Comparison of ENCODE assay signal across 8 cellular contexts in the genomic region with DNA sequence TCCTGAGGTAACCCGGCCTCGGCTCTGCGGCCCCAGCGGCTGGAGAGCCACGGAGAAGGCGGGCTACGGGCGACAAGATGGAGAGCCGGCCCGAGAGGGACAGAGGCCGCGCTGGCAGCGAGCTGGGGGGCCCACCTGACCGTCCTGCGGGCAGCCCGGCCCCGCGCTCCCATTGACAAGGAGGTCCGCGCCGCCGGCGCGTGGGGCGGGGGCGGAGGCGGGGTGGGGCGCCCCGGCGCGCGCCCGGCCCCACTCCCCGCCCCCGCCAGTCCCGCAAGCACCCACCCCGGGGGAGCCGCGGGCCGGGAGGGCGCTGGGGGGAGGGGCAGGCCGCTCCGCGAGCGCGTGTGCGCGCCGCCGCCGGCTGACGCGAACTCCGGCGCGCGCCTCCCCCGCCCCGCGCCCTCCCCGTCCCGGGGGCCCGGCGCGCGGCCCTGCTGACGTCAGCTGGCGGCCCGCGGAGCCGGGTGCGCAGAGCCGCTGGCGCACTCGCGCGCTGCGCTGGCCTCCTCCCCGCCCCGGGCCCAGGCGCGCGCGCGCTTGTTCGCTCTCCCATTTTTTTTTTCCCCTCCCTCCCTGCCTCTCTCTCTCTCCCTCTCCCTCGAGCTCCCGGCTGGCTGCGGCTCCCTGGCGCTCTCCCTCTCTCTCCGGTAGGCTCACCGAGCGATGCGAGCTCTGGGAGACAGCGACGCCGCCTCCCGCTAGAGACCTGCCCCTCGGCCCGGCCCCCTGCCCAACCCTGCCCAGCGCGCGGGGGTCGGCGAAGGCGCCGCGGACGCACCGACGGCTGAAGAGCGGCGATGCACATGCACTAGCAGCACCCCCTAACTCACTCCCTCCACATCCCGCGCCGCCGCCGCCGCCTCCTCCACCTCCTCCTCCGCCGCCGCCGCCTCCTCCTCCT. TPM values are rescaled to one million over a fixed set of nuclear protein-coding genes. Genes with fewer than 3 reads are reported as not detected.
DNase-seq lines count a peak whose midpoint lies in the region; ATAC-seq, FAIRE-seq and TF ChIP-seq lines count a peak whose summit lies in the region.

A gene (plus strand): TSS at position 587 of the 904 bp plus-strand sequence. CDS start 747 bp downstream, outside the sequence.

- peak within 1 kb of the TSS; percentile 60; the same call in 1 of the 2 replicates for H2BK12ac ChIP-seq in H1 (ENCODE audit: low read depth, low read length)

- no peak for TF ChIP-seq POLR2A in H1 (IDR thresholded peaks at IDR 0.05; ENCODE audit: control extremely low read depth in 1 of 2, low read depth in 2 of 2, low read length in 2 of 2)

- H3K23ac ChIP-seq in H1 (ENCODE audit: insufficient read length): no peak within 1 kb of the TSS

- H3K36me3 ChIP-seq in H1 (ENCODE audit: control insufficient read depth in 2 of 4, insufficient read depth in 4 of 4, low read length in 3 of 4): no peaks in the 10 kb centered on the region

- H2BK120ac ChIP-seq in H1 (replicated peaks; ENCODE audit: low read depth, low read length): no peak within 1 kb of the TSS

- H2BK5ac ChIP-seq in H1 (ENCODE audit: low read depth, low read length): peak within 1 kb of the TSS; percentile 52; the same call in 1 of the 2 replicates

- no peak within 1 kb of the TSS for H3K14ac ChIP-seq in H1 (ENCODE audit: insufficient read length)

- peak within 1 kb of the TSS; percentile 81 for H4K8ac ChIP-seq in H1 (ENCODE audit: extremely low read depth, insufficient read depth, low read length)

- H3K9me3 ChIP-seq in H1 (ENCODE audit: insufficient read depth in 2 of 2, low read depth in 1 of 2, low read length in 1 of 2): no peaks in the 10 kb centered on the region

- CTCF ChIA-PET in H1 (lab: Charles Lee; ENCODE audit: partially characterized antibody): interaction anchor here (0.8 to 1.4 kb wide), 3 partner anchors 90 to 127 kb away, joined by 3 to 6 read pairs (median 4); no protein-coding TSS in a partner anchor

- POLR2A ChIA-PET in H1 (lab: Charles Lee; ENCODE audit: partially characterized antibody): interaction anchor here (0.6 to 1.9 kb wide), 7 partner anchors 12 to 694 kb away, joined by 3 to 4 read pairs (median 4); no protein-coding TSS in a partner anchor

- TF ChIP-seq EP300 in H1 (IDR thresholded peaks at IDR 0.05; ENCODE audit: borderline replicate concordance in 1 of 2, low read depth in 2 of 2, low read length in 2 of 2): no peak; a peak in 1 of 3 replicates

- H4K20me1 ChIP-seq in H1 (replicated peaks in 1 of 2; ENCODE audit: control insufficient read depth in 1 of 2, insufficient read depth in 2 of 2, low read length in 2 of 2): peaks cover 4 to 8% of the 10 kb centered on the region in 2 experiments

- TF ChIP-seq RAD21 in H1 (IDR thresholded peaks at IDR 0.05 in 1 of 2, conservative IDR thresholded peaks at IDR 0.05 in 1 of 2; ENCODE audit: low read depth in 2 of 2, low read length in 2 of 2): no peak

- H3K18ac ChIP-seq in H1 (ENCODE audit: extremely low read depth, low read length): peak within 1 kb of the TSS; percentile 48; the same call in 1 of the 2 replicates

- peak within 1 kb of the TSS; percentile 69 to 92 (median 80) for H3K4me3 ChIP-seq in H1 (ENCODE audit: extremely low read depth in 1 of 4, insufficient read depth in 2 of 4, low read depth in 3 of 4, low read length in 4 of 4)

- H3K23me2 ChIP-seq in H1 (ENCODE audit: low read depth, low read length): peaks cover 17% of the 10 kb centered on the region; the same call in 1 of the 2 replicates

- TF ChIP-seq CTCF in H1 (IDR thresholded peaks at IDR 0.05; ENCODE audit: control extremely low read depth in 1 of 3, insufficient read depth in 1 of 3, low read depth in 1 of 3, low read length in 3 of 3): no peak

- H3K79me1 ChIP-seq in H1 (ENCODE audit: low read depth, low read length): peaks cover 5% of the 10 kb centered on the region; the same call in 1 of the 2 replicates

- peak within 1 kb of the TSS; percentile 90 for H4K5ac ChIP-seq in H1 (ENCODE audit: insufficient read length, low read depth, low read length)

- peak within 1 kb of the TSS; percentile 15 to 56 (median 42); a peak in 5 of 7 replicates for H3K9ac ChIP-seq in H1 (replicated peaks in 1 of 4; ENCODE audit: extremely low read depth in 1 of 4, low read depth in 3 of 4, low read length in 3 of 4)

- peaks cover 0 to 31% (median 17%) of the 10 kb centered on the region in 4 experiments; a peak in 6 of 7 replicates for H3K27me3 ChIP-seq in H1 (replicated peaks in 1 of 4; ENCODE audit: control insufficient read depth in 3 of 4, extremely low read depth in 1 of 4, insufficient read depth in 3 of 4, low read length in 3 of 4)

- no peak within 1 kb of the TSS for H3K4ac ChIP-seq in H1 (replicated peaks; ENCODE audit: insufficient read length, low read depth, low read length)

- H3K4me2 ChIP-seq in H1 (ENCODE audit: insufficient read depth in 1 of 2, low read depth in 2 of 2, low read length in 2 of 2): peak within 1 kb of the TSS; percentile 87 to 94

- FAIRE-seq in H1 (lab: Jason Lieb, UNC): no peak

- H2AFZ ChIP-seq in H1 (ENCODE audit: low read length): peak within 1 kb of the TSS; percentile 8; the same call in 1 of the 2 replicates

- peak within 1 kb of the TSS; percentile 48 for H3K56ac ChIP-seq in H1 (replicated peaks; ENCODE audit: insufficient read length, low read depth, low read length)

- ATAC-seq in GM19455 (IDR thresholded peaks at IDR 0.05; ENCODE audit: unreplicated experiment): peak; percentile 58

- peaks cover 0 to 21% of the 10 kb centered on the region in 2 experiments; a peak in 2 of 4 replicates for H3K79me2 ChIP-seq in H1 (ENCODE audit: control insufficient read depth in 1 of 2, insufficient read depth in 2 of 2, low read length in 2 of 2)

- no peak within 1 kb of the TSS for H2BK15ac ChIP-seq in H1 (ENCODE audit: low read length)

- WGBS in H1 (ENCODE audit: extremely low coverage in 1 of 2, insufficient coverage in 1 of 2, insufficient read length in 1 of 2, insufficient replicate concordance in 2 of 2, low coverage in 1 of 2, low lambda C conversion rate in 2 of 2, missing lambda C conversion rate in 1 of 2), 2 experiments: 0% methylated on average over 4 of the region's 123 CpGs; no CpG with 5 or more reads in 1 of the 2 experiments

- H4K91ac ChIP-seq in H1 (replicated peaks; ENCODE audit: insufficient read length, low read length): no peak within 1 kb of the TSS

- no peak within 1 kb of the TSS for H2AK5ac ChIP-seq in H1 (ENCODE audit: low read depth, low read length)

- peak; percentile 88 for DNase-seq in Ammon's horn (ENCODE audit: low spot score)
- peak; percentile 63 for DNase-seq in NCI-H2227 treated with DMSO at 0.1 percent for 48 hours (lab: John Stamatoyannopoulos, UW)
- DNase-seq in activated CD8-positive, alpha-beta memory T cell treated with anti-CD3 and anti-CD28 coated beads for 24 hours: peak; percentile 78
- DNase-seq in H1 (ENCODE audit: low read depth in 1 of 2, low spot score in 2 of 2): peak in 1 of 2 experiments; percentile 84
- DNase-seq in lung microvascular endothelial cell (ENCODE audit: low read depth in 2 of 2): peak; percentile 33 to 59
- peak; percentile 23 for DNase-seq in stimulated activated CD8-positive, alpha-beta memory T cell treated with anti-CD3 and anti-CD28 coated beads, Interleukin-12 subunit alpha, Interleukin-12 subunit beta, amount 100 ng/mL, for 24 hours (ENCODE audit: extremely low read depth)
- no peak for DNase-seq in effector CD8-positive, alpha-beta T cell (lab: John Stamatoyannopoulos, UW)

- H2BK20ac ChIP-seq in H1 (ENCODE audit: low read length): no peak within 1 kb of the TSS

- H3K4me1 ChIP-seq in H1 (replicated peaks in 1 of 4; ENCODE audit: control insufficient read depth in 3 of 4, insufficient read depth in 4 of 4, low read length in 3 of 4): peaks cover 0 to 12% (median 7%) of the 10 kb centered on the region in 4 experiments; a peak in 6 of 7 replicates

- H3K27ac ChIP-seq in H1 (ENCODE audit: low read depth, low read length): no peak within 1 kb of the TSS

TF ChIP-seq in H1, 55 proteins besides CTCF, POLR2A, EP300 and RAD21 (continues in another document):
- TF ChIP-seq KDM4A (IDR thresholded peaks at IDR 0.05; ENCODE audit: low read depth, low read length, severe bottlenecking) (peak; percentile 93), SIN3A (conservative IDR thresholded peaks at IDR 0.05 in 1 of 2, IDR thresholded peaks at IDR 0.05 in 1 of 2; ENCODE audit: low read depth in 1 of 2, low read length in 2 of 2) (0 out of 4 replicates have a peak, but pooled peaks of 1 of the 2 experiments have one; percentile 31), JUND (IDR thresholded peaks at IDR 0.05; ENCODE audit: low read length) (no peak), RBBP5 (IDR thresholded peaks at IDR 0.05; ENCODE audit: borderline replicate concordance, low read depth, low read length) (peak; percentile 89; the same call in 1 of the 2 replicates), EGR1 (IDR thresholded peaks at IDR 0.05; ENCODE audit: borderline replicate concordance, low read depth, low read length) (no peak), CBX5 (IDR thresholded peaks at IDR 0.05; ENCODE audit: low read depth, low read length) (no peak), ZNF274 (IDR thresholded peaks at IDR 0.05; ENCODE audit: borderline replicate concordance, extremely low read depth, low read length) (no peak), CREB1 (IDR thresholded peaks at IDR 0.05) (0 out of 2 replicates have a peak, but pooled peaks have one; percentile 50), NANOG (IDR thresholded peaks at IDR 0.05; ENCODE audit: insufficient read depth, low read depth, low read length, poor library complexity, severe bottlenecking) (no peak), PHF8 (conservative IDR thresholded peaks at IDR 0.05; ENCODE audit: low read depth, low read length) (peak; percentile 46; the same call in 1 of the 2 replicates), KDM1A (IDR thresholded peaks at IDR 0.05; ENCODE audit: borderline replicate concordance, low read length) (no peak), ASH2L (IDR thresholded peaks at IDR 0.05; ENCODE audit: low read length) (peak; percentile 84)
- TF ChIP-seq, protein P1, sequence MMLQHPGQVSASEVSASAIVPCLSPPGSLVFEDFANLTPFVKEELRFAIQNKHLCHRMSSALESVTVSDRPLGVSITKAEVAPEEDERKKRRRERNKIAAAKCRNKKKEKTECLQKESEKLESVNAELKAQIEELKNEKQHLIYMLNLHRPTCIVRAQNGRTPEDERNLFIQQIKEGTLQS (IDR thresholded peaks at IDR 0.05; ENCODE audit: insufficient read depth, low read depth, low read length): no peak

RNA-seq across cellular contexts. Expression of the gene that starts here (rescaled TPM):
- total RNA-seq in H1 (2021; fragmentation: NEBNext Ultra II Directional; extraction: Animal tissue kit (Norgen Biotek cat#: 25700)): 30.2 and 34.4 TPM in 2 replicates
- 6.7 and 10.8 TPM in 2 replicates for polyA plus RNA-seq in H1 (2011; rRNA removed)
- polyA plus RNA-seq in H1 (2011; cell fraction: cytosol; rRNA removed): 5.7 TPM
- 14.2 TPM for polyA plus RNA-seq in H1 (2011; cell fraction: nucleus; rRNA removed)
- 18.7 to 24.3 TPM (median 22.5 TPM) in 4 replicates for polyA plus RNA-seq in H1 (2012, experiment 1 of 2)
- 18.5 TPM for polyA plus RNA-seq in H1 (2012, experiment 2 of 2)
- 11.1 TPM for polyA plus RNA-seq in H1 (2013, experiment 1 of 2)
- 10.6 TPM for polyA plus RNA-seq in H1 (2013, experiment 2 of 2)
- 11.8 and 13.1 TPM in 2 replicates for polyA minus RNA-seq in H1 (2011; rRNA and poly(A)+ RNA removed)
- 15.0 TPM for polyA minus RNA-seq in H1 (2011; cell fraction: cytosol; rRNA and poly(A)+ RNA removed)
- 14.7 TPM for polyA minus RNA-seq in H1 (2011; cell fraction: nucleus; rRNA and poly(A)+ RNA removed)
- not detected in 2 replicates for total RNA-seq in lung microvascular endothelial cell

Comparison
In these comparisons a context has a peak if more than half of its experiments do, and no peak if none do; other contexts are left out.
1. RNA of the gene that starts here (total RNA-seq): 30.2 to 34.4 TPM in H1; not detected in lung microvascular endothelial cell; every median in the first group is over 10 times any median in the second.
2. Peak in DNase-seq in lung microvascular endothelial cell; RNA of the gene not detected or under 1 TPM.